Comparison of ENCODE assay signal across 19 cellular contexts in the genomic region with DNA sequence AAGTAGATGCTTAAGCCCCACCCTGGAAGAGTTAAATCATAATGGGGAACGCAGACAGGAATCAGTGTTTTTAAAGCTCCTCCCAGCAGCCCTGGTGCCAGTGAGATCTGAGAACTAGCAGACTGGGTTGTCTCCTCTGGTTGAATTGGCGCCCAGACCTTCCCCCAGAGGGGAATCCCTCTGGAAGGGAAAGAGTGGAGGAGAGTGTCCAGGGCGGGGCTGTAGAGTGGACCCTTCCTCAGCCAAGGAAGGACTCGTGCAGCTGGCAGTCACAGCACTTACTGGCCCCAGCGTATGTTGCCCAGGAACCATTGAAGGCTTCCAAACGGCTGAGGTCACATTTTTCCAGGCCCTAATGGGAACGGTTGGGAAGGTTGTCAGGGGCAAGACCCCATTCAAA.
DNase-seq lines count a peak whose midpoint lies in the region; ATAC-seq and TF ChIP-seq lines count a peak whose summit lies in the region.
"Had no signal": no experiment of that assay in that cellular context is flagged by ENCODE, and none has a peak within 500 bp of the region (broad histone marks: within the 10 kb centered on the region; RNA-seq: fewer than 3 reads in every experiment).

No MANE protein-coding gene starts in this region.

- peaks cover 61% of the 10 kb centered on the region for H3K4me1 Mint-ChIP-seq in osteocyte (ENCODE audit: unreplicated experiment)
- no peaks in the 10 kb centered on the region for H3K4me1 Mint-ChIP-seq in T-helper 2 cell treated with Interferon-gamma antibody and Interleukin-4, amounts not matched to agents 5 μg/mL and 100 μg/mL, for 36 hours (ENCODE audit: low read depth)

- no peak overlapping the region for H3K4me3 Mint-ChIP-seq in osteocyte (ENCODE audit: unreplicated experiment)
- H3K4me3 Mint-ChIP-seq in T-helper 2 cell treated with Interferon-gamma antibody and Interleukin-4, amounts not matched to agents 5 μg/mL and 100 μg/mL, for 36 hours = no peak overlapping the region
- H3K4me3 Mint-ChIP-seq: CD4-positive, alpha-beta T cell; neural crest cell had no signal

- no peaks in the 10 kb centered on the region for H3K36me3 ChIP-seq in liver (ENCODE audit: control insufficient read depth in 4 of 4, insufficient read depth in 3 of 4, low read depth in 1 of 4, low read length in 3 of 4)
- no peaks in the 10 kb centered on the region for H3K36me3 ChIP-seq in right lobe of liver
- H3K36me3 ChIP-seq: stomach, WERI-Rb-1 had no signal

- DNase-seq in right lobe of liver (no peak), left ventricle myocardium superior (peak; percentile 80), osteocyte (ENCODE audit: extremely low spot score, unreplicated experiment) (no peak), DMS153 (lab: John Stamatoyannopoulos, UW) (no peak), GM20000 (ENCODE audit: low spot score) (no peak)
- no peak for DNase-seq in stimulated activated CD4-positive, alpha-beta T cell treated with anti-CD3 and anti-CD28 coated beads, Interleukin-4, amount 100 ng/mL, for 24 hours
- DNase-seq in T-helper 2 cell treated with Interferon-gamma antibody and Interleukin-4, amounts not matched to agents 5 μg/mL and 100 μg/mL, for 36 hours (ENCODE audit: low spot score) = no peak
- DNase-seq: CD4-positive, alpha-beta T cell; NCI-H510A; stomach; SW 1271; WERI-Rb-1 had no signal

- no peak for TF ChIP-seq POLR2A in right lobe of liver (IDR thresholded peaks at IDR 0.05)

- TF ChIP-seq CTCF in liver (IDR thresholded peaks at IDR 0.05; ENCODE audit: low read depth, low read length, missing input control) (no peak), right lobe of liver (IDR thresholded peaks at IDR 0.05) (no peak), osteocyte (IDR thresholded peaks at IDR 0.05) (no peak), GM20000 (IDR thresholded peaks at IDR 0.05; ENCODE audit: extremely low read depth, missing control alignments) (no peak)

- ATAC-seq in right lobe of liver (no peak), left ventricle myocardium superior (peak; percentile 83)
- ATAC-seq: esophagus mucosa, GM12878, left colon had no signal

- H3K9me3 Mint-ChIP-seq in osteocyte (ENCODE audit: unreplicated experiment) = no peaks in the 10 kb centered on the region
- no peaks in the 10 kb centered on the region for H3K9me3 Mint-ChIP-seq in T-helper 2 cell treated with Interferon-gamma antibody and Interleukin-4, amounts not matched to agents 5 μg/mL and 100 μg/mL, for 36 hours
- H3K9me3 Mint-ChIP-seq: activated T-helper 2 cell treated with anti-CD3 and anti-CD28 coated beads, Interferon-gamma antibody, Interleukin-2, Interleukin-4, amounts not matched to agents 10 μg/mL and 5 μg/mL and 100 μg/mL, durations not matched to agents 14 hours and 24 hours and 36 hours; CD4-positive, alpha-beta T cell; neural crest cell had no signal

- TF ChIP-seq RAD21 in liver (IDR thresholded peaks at IDR 0.05) = no peak

- H3K27ac Mint-ChIP-seq in osteocyte (ENCODE audit: unreplicated experiment) = peak overlapping the region; percentile 77
- H3K27ac Mint-ChIP-seq in T-helper 2 cell treated with Interferon-gamma antibody and Interleukin-4, amounts not matched to agents 5 μg/mL and 100 μg/mL, for 36 hours = no peak overlapping the region
- H3K27ac Mint-ChIP-seq: activated T-helper 2 cell treated with anti-CD3 and anti-CD28 coated beads, Interferon-gamma antibody, Interleukin-2, Interleukin-4, amounts not matched to agents 10 μg/mL and 5 μg/mL and 100 μg/mL, durations not matched to agents 14 hours and 24 hours and 36 hours; CD4-positive, alpha-beta T cell had no signal

- H3K27ac ChIP-seq in liver (ENCODE audit: low read depth in 1 of 2, low read length in 2 of 2) (no peak overlapping the region), right lobe of liver (no peak overlapping the region)
- H3K27ac ChIP-seq: hepatocyte, WERI-Rb-1 had no signal

- H3K36me3 Mint-ChIP-seq in osteocyte (ENCODE audit: unreplicated experiment) = peaks cover 5% of the 10 kb centered on the region
- no peaks in the 10 kb centered on the region for H3K36me3 Mint-ChIP-seq in T-helper 2 cell treated with Interferon-gamma antibody and Interleukin-4, amounts not matched to agents 5 μg/mL and 100 μg/mL, for 36 hours (ENCODE audit: low read depth)

- WGBS in liver = 80% methylated on average over 7 of the region's 7 CpGs
- WGBS in right lobe of liver (ENCODE audit: insufficient coverage, low coverage, low lambda C conversion rate, missing lambda C conversion rate) = 65% methylated on average over 6 of the region's 7 CpGs

- H3K9ac ChIP-seq in liver (ENCODE audit: low read depth in 1 of 2, low read length in 2 of 2) = no peak overlapping the region

- H3K27me3 Mint-ChIP-seq in osteocyte (ENCODE audit: unreplicated experiment) = no peaks in the 10 kb centered on the region
- H3K27me3 Mint-ChIP-seq in T-helper 2 cell treated with Interferon-gamma antibody and Interleukin-4, amounts not matched to agents 5 μg/mL and 100 μg/mL, for 36 hours (ENCODE audit: low read depth) = peaks cover 23% of the 10 kb centered on the region
- H3K27me3 Mint-ChIP-seq: CD4-positive, alpha-beta T cell had no signal

- H3K4me3 ChIP-seq in liver (ENCODE audit: low read depth in 1 of 3, low read length in 3 of 3) = no peak overlapping the region
- no peak overlapping the region for H3K4me3 ChIP-seq in right lobe of liver
- H3K4me3 ChIP-seq: GM12878, hepatocyte, stomach had no signal

- H3K4me1 ChIP-seq in liver (ENCODE audit: control insufficient read depth in 4 of 4, insufficient read depth in 4 of 4, low read length in 3 of 4) (peaks cover 4 to 9% (median 8%) of the 10 kb centered on the region in 4 donors), right lobe of liver (peaks cover 0 to 8% (median 1%) of the 10 kb centered on the region in 4 donors)

- intact Hi-C loops in right lobe of liver (cut with DNase I) = no loop called here
- intact Hi-C loops in left ventricle myocardium superior (cut with micrococcal nuclease) = no loop called here

- H3K9me3 ChIP-seq in liver (ENCODE audit: control insufficient read depth in 4 of 4, low read length in 3 of 4) (no peaks in the 10 kb centered on the region), right lobe of liver (no peaks in the 10 kb centered on the region)
- H3K9me3 ChIP-seq: stomach had no signal

- no peaks in the 10 kb centered on the region for H3K27me3 ChIP-seq in liver (ENCODE audit: control insufficient read depth in 4 of 4, insufficient read depth in 4 of 4, low read length in 3 of 4)
- no peaks in the 10 kb centered on the region for H3K27me3 ChIP-seq in right lobe of liver
- H3K27me3 ChIP-seq: hepatocyte, stomach had no signal

TF ChIP-seq in liver, 16 proteins besides CTCF, POLR2A, EP300 and RAD21:
- TF ChIP-seq SP1 (IDR thresholded peaks at IDR 0.05) (no peak), NR2F2 (IDR thresholded peaks at IDR 0.05) (peak; percentile 66)
